In the genomic region with DNA sequence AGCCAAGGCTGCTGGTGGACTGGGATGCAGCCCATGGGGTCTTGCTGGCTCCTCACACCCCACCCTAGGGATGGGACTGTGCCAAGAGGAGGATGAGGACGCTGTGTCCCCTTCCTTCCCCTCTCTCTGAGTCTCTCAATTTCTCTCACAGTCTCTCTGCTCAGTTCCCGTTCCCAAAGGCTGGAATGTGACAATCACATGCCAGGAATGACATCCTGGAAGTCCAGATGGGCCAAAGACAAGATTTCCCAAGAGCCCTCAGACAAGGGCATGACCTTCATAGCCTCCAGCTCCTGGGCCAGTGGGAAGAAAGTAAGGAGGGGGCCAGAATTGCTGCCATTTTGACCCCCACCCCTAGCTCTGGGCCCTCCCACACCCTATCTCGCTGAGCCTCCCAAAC, we compare ENCODE assay signal across 22 cellular contexts. TPM values are rescaled to one million over a fixed set of nuclear protein-coding genes. Genes with fewer than 3 reads are reported as not detected.
DNase-seq lines count a peak whose midpoint lies in the region; ATAC-seq and TF ChIP-seq lines count a peak whose summit lies in the region.
"Had no signal": no experiment of that assay in that cellular context is flagged by ENCODE, and none has a peak within 500 bp of the region (broad histone marks: within the 10 kb centered on the region; RNA-seq: fewer than 3 reads in every experiment).

No MANE protein-coding gene starts in this region.

- H2BK12ac ChIP-seq in trophoblast cell (ENCODE audit: low read length), result peak overlapping the region; percentile 54

- no CpG with 5 or more reads among the region's 3 CpGs for WGBS in trophoblast cell (ENCODE audit: extremely low coverage, insufficient coverage, insufficient read length)

- H3K36me3 ChIP-seq in trophoblast cell (ENCODE audit: control insufficient read depth in 1 of 2, insufficient read depth in 2 of 2, low read length in 2 of 2), result no peaks in the 10 kb centered on the region
- H3K36me3 ChIP-seq: HAP-1 had no signal

- H3K27ac Mint-ChIP-seq in chondrocyte (ENCODE audit: unreplicated experiment), result no peak overlapping the region
- H3K27ac Mint-ChIP-seq: T-cell had no signal

- no peak overlapping the region for H4K8ac ChIP-seq in trophoblast cell (ENCODE audit: low read depth, low read length)

- H3K4me3 Mint-ChIP-seq in chondrocyte (ENCODE audit: unreplicated experiment), result no peak overlapping the region
- H3K4me3 Mint-ChIP-seq: T-cell had no signal

- ATAC-seq in left lobe of liver (peak; percentile 33), HG03571 (IDR thresholded peaks at IDR 0.05; ENCODE audit: unreplicated experiment) (no peak), GM18511 (IDR thresholded peaks at IDR 0.05; ENCODE audit: unreplicated experiment) (no peak)
- ATAC-seq: SK-N-SH treated with all-trans-retinoic acid at 6 μM for 48 hours, T-cell had no signal

- no peak overlapping the region for H3K23ac ChIP-seq in trophoblast cell (ENCODE audit: low read length)

- H2BK5ac ChIP-seq in trophoblast cell (ENCODE audit: low read depth, low read length, poor library complexity), result no peak overlapping the region

- H2AK5ac ChIP-seq in trophoblast cell (ENCODE audit: low read length), result no peak overlapping the region

- H3K79me2 ChIP-seq in trophoblast cell (ENCODE audit: control insufficient read depth, insufficient read depth, low read length, poor library complexity), result no peaks in the 10 kb centered on the region

- no peak overlapping the region for H4K12ac ChIP-seq in trophoblast cell (ENCODE audit: low read depth, low read length)

- no peaks in the 10 kb centered on the region for H3K79me1 ChIP-seq in trophoblast cell (ENCODE audit: low read length)

- H3K4me2 ChIP-seq in trophoblast cell (ENCODE audit: low read length), result no peak overlapping the region

- H3K4ac ChIP-seq in trophoblast cell (ENCODE audit: low read depth, low read length), result no peak overlapping the region

- no peak overlapping the region for H3K14ac ChIP-seq in trophoblast cell (ENCODE audit: low read length)

- no peaks in the 10 kb centered on the region for H3K27me3 ChIP-seq in trophoblast cell (ENCODE audit: insufficient read depth, low read length)

- TF ChIP-seq CTCF in chondrocyte (IDR thresholded peaks at IDR 0.05), result no peak

- H3K9me3 ChIP-seq in trophoblast cell (ENCODE audit: insufficient read depth, low read depth, low read length), result no peaks in the 10 kb centered on the region
- H3K9me3 ChIP-seq: HAP-1 had no signal

- H3K27ac ChIP-seq in trophoblast cell (ENCODE audit: low read depth, low read length), result no peak overlapping the region

- DNase-seq in EL (peak; percentile 13), chondrocyte (ENCODE audit: low spot score) (peak; percentile 49), left lobe of liver (ENCODE audit: low spot score) (no peak), trophoblast cell (peak in 1 of 2 donors; percentile 43), UCSD-AML1 (lab: John Stamatoyannopoulos, UW; ENCODE audit: unreplicated experiment) (no peak)
- no peak for DNase-seq in activated CD4-positive, alpha-beta T cell treated with anti-CD3 and anti-CD28 coated beads, Interleukin-2, amount 50 U/mL, for 4 hours
- DNase-seq: AML-193; COR-L47; NCI-H1105; NCI-H2081; NCI-H2171 treated with DMSO at 0.1 percent for 48 hours; NCI-H446 treated with DMSO at 0.1 percent for 48 hours; NCI-H748 treated with DMSO at 0.1 percent for 48 hours; NK-92 treated with Interleukin-12 subunit alpha and Interleukin-12 subunit beta, amount 100 ng/mL, for 24 hours; SHP77; T-cell had no signal

- H3K18ac ChIP-seq in trophoblast cell (ENCODE audit: low read length), result no peak overlapping the region

- peaks cover 10% of the 10 kb centered on the region for H3K4me1 Mint-ChIP-seq in chondrocyte (ENCODE audit: low read depth)
- H3K4me1 Mint-ChIP-seq: T-cell had no signal

- H4K91ac ChIP-seq in trophoblast cell (ENCODE audit: low read depth, low read length), result no peak overlapping the region

- no peak overlapping the region for H3K9ac ChIP-seq in trophoblast cell (ENCODE audit: low read length)

- H3K4me1 ChIP-seq in trophoblast cell (ENCODE audit: control insufficient read depth in 1 of 2, insufficient read depth in 2 of 2, low read length in 2 of 2), result peaks cover 9 to 15% of the 10 kb centered on the region in 2 experiments
- H3K4me1 ChIP-seq: HAP-1 had no signal

- no peaks in the 10 kb centered on the region for H3K9me3 Mint-ChIP-seq in chondrocyte (ENCODE audit: low read depth)
- H3K9me3 Mint-ChIP-seq: T-cell had no signal

- H3K36me3 Mint-ChIP-seq in chondrocyte (ENCODE audit: low read depth), result no peaks in the 10 kb centered on the region
- H3K36me3 Mint-ChIP-seq: T-cell had no signal

- H2AFZ ChIP-seq in trophoblast cell (ENCODE audit: insufficient read depth, low read length, poor library complexity), result no peak overlapping the region

- no peak overlapping the region for H2BK120ac ChIP-seq in trophoblast cell (ENCODE audit: insufficient read depth, low read length, poor library complexity)

- no peak overlapping the region for H3K4me3 ChIP-seq in trophoblast cell (ENCODE audit: low read depth, low read length)
- H3K4me3 ChIP-seq: HAP-1 had no signal

- H3K27me3 Mint-ChIP-seq in chondrocyte (ENCODE audit: low read depth), result no peaks in the 10 kb centered on the region
- H3K27me3 Mint-ChIP-seq: T-cell had no signal

RNA-seq across cellular contexts. Expression of a gene that starts 7.6 kb away (rescaled TPM):
- total RNA-seq in chondrocyte, result not detected in 3 replicates
- total RNA-seq in left lobe of liver, result not detected
- polyA plus RNA-seq in trophoblast cell (2013), result not detected in 2 replicates
- total RNA-seq: Daoy, LHCN-M2 had no signal

RNA-seq across cellular contexts. Expression of a gene that starts 39.5 kb away (rescaled TPM):
- 7.0 to 7.8 TPM (median 7.5 TPM) in 3 replicates for total RNA-seq in chondrocyte
- total RNA-seq in left lobe of liver, result 3.5 TPM
- 2.4 and 2.5 TPM in 2 replicates for polyA plus RNA-seq in trophoblast cell (2013)

RNA-seq across cellular contexts. Expression of a gene that starts 39.6 kb away (rescaled TPM):
- total RNA-seq in chondrocyte (66.0 to 66.9 TPM (median 66.3 TPM) in 3 replicates), left lobe of liver (88.9 TPM)
- 76.0 and 77.4 TPM in 2 replicates for polyA plus RNA-seq in trophoblast cell (2013)

Comparison
In these comparisons a context has a peak if more than half of its experiments do, and no peak if none do; other contexts are left out.
1. DNase-seq: peak in EL (single experiment) and chondrocyte (single experiment); none in left lobe of liver (single experiment), activated CD4-positive, alpha-beta T cell treated with anti-CD3 and anti-CD28 coated beads, Interleukin-2, amount 50 U/mL, for 4 hours (0 of 2) and UCSD-AML1 (single experiment).